In genomic region chr7:138890782-138891445, GRCh38 we compare ENCODE assay signal across 11 cellular contexts.
DNase-seq lines count a peak whose midpoint lies in the region; ATAC-seq and TF ChIP-seq lines count a peak whose summit lies in the region.
"Had no signal": no experiment of that assay in that cellular context is flagged by ENCODE, and none has a peak within 500 bp of the region (broad histone marks: within the 10 kb centered on the region; RNA-seq: fewer than 3 reads in every experiment).

No MANE protein-coding gene starts in this region.

- H3K36me3 Mint-ChIP-seq in brain, result peaks cover 46% of the 10 kb centered on the region
- H3K36me3 Mint-ChIP-seq in mesothelial cell of epicardium, result peaks cover 25% of the 10 kb centered on the region

- H3K4me1 Mint-ChIP-seq in brain (peaks cover 54% of the 10 kb centered on the region), mesothelial cell of epicardium (peaks cover 47% of the 10 kb centered on the region)

- peak overlapping the region; percentile 16 for H3K4me3 ChIP-seq in HFF-Myc (replicated peaks; ENCODE audit: low read depth, low read length)
- H3K4me3 ChIP-seq in colonic mucosa, result no peak overlapping the region

- H3K9ac ChIP-seq in colonic mucosa (ENCODE audit: low read depth in 2 of 2, low read length in 2 of 2), result no peak overlapping the region

- no peak for TF ChIP-seq CTCF in HFF-Myc (IDR thresholded peaks at IDR 0.05; ENCODE audit: low read depth, low read length, missing control alignments)
- no peak for TF ChIP-seq CTCF in brain (conservative IDR thresholded peaks at IDR 0.05)
- no peak for TF ChIP-seq CTCF in mesothelial cell of epicardium (IDR thresholded peaks at IDR 0.05; ENCODE audit: unreplicated experiment)
- no peak for TF ChIP-seq CTCF in colonic mucosa (IDR thresholded peaks at IDR 0.05)

- intact Hi-C loops in colonic mucosa (cut with DNase I), result no loop called here

- no peaks in the 10 kb centered on the region for H3K27me3 ChIP-seq in colonic mucosa

- H3K27me3 Mint-ChIP-seq in brain (no peaks in the 10 kb centered on the region), mesothelial cell of epicardium (ENCODE audit: low read depth) (no peaks in the 10 kb centered on the region)

- H3K9me3 Mint-ChIP-seq in brain (no peaks in the 10 kb centered on the region), mesothelial cell of epicardium (no peaks in the 10 kb centered on the region)
- H3K9me3 Mint-ChIP-seq: central memory CD8-positive, alpha-beta T cell had no signal

- no peaks in the 10 kb centered on the region for H3K9me3 ChIP-seq in colonic mucosa

- H3K4me3 Mint-ChIP-seq in brain (peak overlapping the region in 4 of 5 experiments; percentile 1 to 40 (median 8)), mesothelial cell of epicardium (peak overlapping the region; percentile 18)
- H3K4me3 Mint-ChIP-seq: central memory CD8-positive, alpha-beta T cell had no signal

- H3K36me3 ChIP-seq in colonic mucosa, result no peaks in the 10 kb centered on the region

- H3K27ac Mint-ChIP-seq in brain (peak overlapping the region; percentile 5 to 79 (median 50)), mesothelial cell of epicardium (peak overlapping the region; percentile 87)

- peaks cover 4% of the 10 kb centered on the region for H3K4me1 ChIP-seq in colonic mucosa

- ATAC-seq in HG03571 (IDR thresholded peaks at IDR 0.05; ENCODE audit: unreplicated experiment), result no peak

- no peak overlapping the region for H3K27ac ChIP-seq in colonic mucosa

- DNase-seq in AG20443 (ENCODE audit: low spot score) (peak; percentile 80), HFF-Myc (ENCODE audit: extremely low read depth, low read depth) (peak; percentile 71), mesothelial cell of epicardium (ENCODE audit: low spot score in 2 of 2, unreplicated experiment in 2 of 2) (peak in 1 of 2 experiments; percentile 50), colonic mucosa (no peak), ureter (ENCODE audit: low spot score) (no peak)
- no peak for DNase-seq in activated CD4-positive, alpha-beta T cell treated with anti-CD3 and anti-CD28 coated beads for 1 hour
- DNase-seq: DND-41, occipital lobe had no signal

Comparison
In these comparisons a context has a peak if more than half of its experiments do, and no peak if none do; other contexts are left out.
1. DNase-seq: peak in AG20443 (single experiment) and HFF-Myc (single experiment); none in colonic mucosa (single experiment), ureter (single experiment) and activated CD4-positive, alpha-beta T cell treated with anti-CD3 and anti-CD28 coated beads for 1 hour (single experiment).